In genomic region chr11:10181811-10182210, GRCh38 we compare ENCODE assay signal across 11 cellular contexts.
DNase-seq lines count a peak whose midpoint lies in the region; ATAC-seq, FAIRE-seq and TF ChIP-seq lines count a peak whose summit lies in the region.
"Had no signal": no experiment of that assay in that cellular context is flagged by ENCODE, and none has a peak within 500 bp of the region (broad histone marks: within the 10 kb centered on the region; RNA-seq: fewer than 3 reads in every experiment).

No MANE protein-coding gene starts in this region.

- no peak overlapping the region for H3K4me3 Mint-ChIP-seq in osteocyte (ENCODE audit: unreplicated experiment)

- no peaks in the 10 kb centered on the region for H3K27me3 Mint-ChIP-seq in osteocyte (ENCODE audit: unreplicated experiment)

- H3K36me3 Mint-ChIP-seq in osteocyte (ENCODE audit: unreplicated experiment) = peaks cover 5% of the 10 kb centered on the region

- peak overlapping the region; percentile 56 for H3K27ac Mint-ChIP-seq in osteocyte (ENCODE audit: unreplicated experiment)

- no peak for ATAC-seq in GM18861 (IDR thresholded peaks at IDR 0.05; ENCODE audit: unreplicated experiment)
- ATAC-seq in GM21423 (IDR thresholded peaks at IDR 0.05; ENCODE audit: unreplicated experiment) = no peak
- ATAC-seq: left colon had no signal

- peak; percentile 33 for FAIRE-seq in colon (lab: Jason Lieb, UNC)

- H3K9me3 Mint-ChIP-seq in osteocyte (ENCODE audit: unreplicated experiment) = no peaks in the 10 kb centered on the region

- TF ChIP-seq CTCF in osteocyte (IDR thresholded peaks at IDR 0.05) = peak; percentile 49

- DNase-seq in NCI-H2029 treated with DMSO at 0.1 percent for 48 hours (lab: John Stamatoyannopoulos, UW) (peak; percentile 1), NCI-H2029 (lab: John Stamatoyannopoulos, UW) (no peak), NCI-H226 (peak; percentile 36), osteocyte (ENCODE audit: extremely low spot score, unreplicated experiment) (no peak), retina (no peak)
- DNase-seq: activated T-cell treated with anti-CD3 and anti-CD28 coated beads for 4 hours, C1 segment of cervical spinal cord, left colon had no signal

- peaks cover 4% of the 10 kb centered on the region for H3K4me1 Mint-ChIP-seq in osteocyte (ENCODE audit: unreplicated experiment)

Comparison
In these comparisons a context has a peak if more than half of its experiments do, and no peak if none do; other contexts are left out.
1. DNase-seq: peak in NCI-H2029 treated with DMSO at 0.1 percent for 48 hours (single experiment) and NCI-H226 (single experiment); none in NCI-H2029 (single experiment), osteocyte (single experiment) and retina (single experiment).